In genomic region chr7:117664047-117664446, GRCh38 we compare ENCODE assay signal across 22 cellular contexts.
DNase-seq lines count a peak whose midpoint lies in the region; ATAC-seq and TF ChIP-seq lines count a peak whose summit lies in the region.
"Had no signal": no experiment of that assay in that cellular context is flagged by ENCODE, and none has a peak within 500 bp of the region (broad histone marks: within the 10 kb centered on the region; RNA-seq: fewer than 3 reads in every experiment).

No MANE protein-coding gene starts in this region.

- POLR2A ChIA-PET in Caco-2 (lab: Charles Lee), result no interaction called here
- POLR2A ChIA-PET in IMR-90 (lab: Charles Lee; ENCODE audit: unreplicated experiment), result no interaction called here

- H2BK120ac ChIP-seq in IMR-90 (ENCODE audit: low read depth, low read length), result peak overlapping the region; percentile 97; the same call in 1 of the 2 replicates

- BruUV-seq in Caco-2 (replicated peaks; lab: Mats Ljungman, UMichigan) (no TSS peak), IMR-90 (replicated peaks; lab: Mats Ljungman, UMichigan) (no TSS peak)

- no peak overlapping the region for H3K4me3 Mint-ChIP-seq in Caco-2 (ENCODE audit: unreplicated experiment)
- H3K4me3 Mint-ChIP-seq in type B pancreatic cell, result no peak overlapping the region
- H3K4me3 Mint-ChIP-seq: CD14-positive monocyte; CD4-positive, alpha-beta T cell; CD8-positive, alpha-beta memory T cell; GM23338; H9; HFFc6 had no signal

- peak overlapping the region; percentile 36; the same call in 1 of the 2 replicates for H4K5ac ChIP-seq in IMR-90 (ENCODE audit: low read depth, low read length)

- H3K4me2 ChIP-seq in IMR-90 (ENCODE audit: low read depth, low read length), result no peak overlapping the region
- H3K4me2 ChIP-seq: A549; BLaER1 treated with 17β-estradiol and CSF1 and Interleukin-3, amounts not matched to agents 10 nM and 100 nM; GM23338 had no signal

- H3K23ac ChIP-seq in IMR-90 (ENCODE audit: low read depth, low read length), result no peak overlapping the region

- H3K4me1 ChIP-seq in Caco-2 (peaks cover 62% of the 10 kb centered on the region), IMR-90 (ENCODE audit: control insufficient read depth, insufficient read depth, low read length) (peaks cover 19% of the 10 kb centered on the region)
- H3K4me1 ChIP-seq: BE2C; BLaER1 treated with 17β-estradiol and CSF1 and Interleukin-3, amounts not matched to agents 10 nM and 100 nM had no signal

- H3K27ac ChIP-seq in IMR-90 (ENCODE audit: insufficient read depth, low read length) (no peak overlapping the region), VCaP (peak overlapping the region; percentile 77; the same call in 1 of the 2 replicates)
- H3K27ac ChIP-seq: BLaER1 treated with 17β-estradiol and CSF1 and Interleukin-3, amounts not matched to agents 10 nM and 100 nM had no signal

- H3K56ac ChIP-seq in IMR-90 (ENCODE audit: extremely low read depth, insufficient read depth, low read length), result no peak overlapping the region

- H3K9me1 ChIP-seq in IMR-90 (ENCODE audit: insufficient read depth, low read length), result peaks cover 7% of the 10 kb centered on the region

- H3K36me3 ChIP-seq in Caco-2 (ENCODE audit: control insufficient read depth, insufficient read depth, low read length) (peaks cover 7% of the 10 kb centered on the region), IMR-90 (ENCODE audit: control insufficient read depth, insufficient read depth, low read length) (no peaks in the 10 kb centered on the region)
- H3K36me3 ChIP-seq: BE2C; BLaER1 treated with 17β-estradiol and CSF1 and Interleukin-3, amounts not matched to agents 10 nM and 100 nM had no signal

- H3K9me3 ChIP-seq in Caco-2 (no peaks in the 10 kb centered on the region), IMR-90 (ENCODE audit: control insufficient read depth, insufficient read depth, low read length) (no peaks in the 10 kb centered on the region)
- H3K9me3 ChIP-seq: A549; BE2C; BLaER1 treated with 17β-estradiol and CSF1 and Interleukin-3, amounts not matched to agents 10 nM and 100 nM had no signal

- H2BK15ac ChIP-seq in IMR-90 (ENCODE audit: low read depth, low read length), result no peak overlapping the region; the same call in 2 of the 3 replicates

- H3K27me3 ChIP-seq in Caco-2 (replicated peaks; ENCODE audit: control insufficient read depth, insufficient read depth, low read length), result no peaks in the 10 kb centered on the region
- H3K27me3 ChIP-seq in IMR-90 (ENCODE audit: control insufficient read depth, insufficient read depth, low read length), result no peaks in the 10 kb centered on the region
- H3K27me3 ChIP-seq: BE2C; BLaER1 treated with 17β-estradiol and CSF1 and Interleukin-3, amounts not matched to agents 10 nM and 100 nM had no signal

- dilution Hi-C loops in IMR-90 (cut with HindIII; ENCODE audit: low sequenced_read_pairs, unreplicated experiment), result no loop called here

- peaks cover 47% of the 10 kb centered on the region for H3K4me1 Mint-ChIP-seq in Caco-2 (ENCODE audit: low read depth, unreplicated experiment)
- H3K4me1 Mint-ChIP-seq in type B pancreatic cell (ENCODE audit: unreplicated experiment), result peaks cover 17% of the 10 kb centered on the region
- H3K4me1 Mint-ChIP-seq: CD14-positive monocyte; CD8-positive, alpha-beta memory T cell; GM23338; H9 had no signal

- H2AK5ac ChIP-seq in IMR-90 (ENCODE audit: low read depth, low read length), result no peak overlapping the region

- no peak for TF ChIP-seq CTCF in Caco-2 (IDR thresholded peaks at IDR 0.05; ENCODE audit: insufficient read depth in 1 of 2, low read depth in 1 of 2, low read length in 1 of 2, severe bottlenecking in 1 of 2, unreplicated experiment in 1 of 2)
- TF ChIP-seq CTCF in IMR-90 (conservative IDR thresholded peaks at IDR 0.05; ENCODE audit: low read depth, low read length), result no peak
- no peak for TF ChIP-seq CTCF in VCaP (conservative IDR thresholded peaks at IDR 0.05)
- TF ChIP-seq CTCF in type B pancreatic cell (conservative IDR thresholded peaks at IDR 0.05), result no peak

- CTCF ChIA-PET in Caco-2 (lab: Charles Lee) (no interaction called here), IMR-90 (lab: Yijun Ruan, JAX) (no interaction called here)

- peak overlapping the region; percentile 33; the same call in 1 of the 2 replicates for H3K18ac ChIP-seq in IMR-90 (ENCODE audit: low read depth, low read length)

- in situ Hi-C loops in IMR-90 (cut with MboI; ENCODE audit: low sequenced_read_pairs), result no loop called here

- H3K36me3 Mint-ChIP-seq in Caco-2 (ENCODE audit: insufficient read depth, unreplicated experiment) (peaks cover 68% of the 10 kb centered on the region), type B pancreatic cell (no peaks in the 10 kb centered on the region)
- H3K36me3 Mint-ChIP-seq: CD14-positive monocyte; CD8-positive, alpha-beta memory T cell had no signal

- H2AK9ac ChIP-seq in IMR-90 (replicated peaks; ENCODE audit: low read depth, low read length, poor library complexity), result no peak overlapping the region

- H2AFZ ChIP-seq in IMR-90 (replicated peaks; ENCODE audit: low read length, poor library complexity), result no peak overlapping the region
- H2AFZ ChIP-seq: GM23338 had no signal

- TF ChIP-seq POLR2A in IMR-90 (IDR thresholded peaks at IDR 0.05; ENCODE audit: low read depth, low read length), result no peak

- no peaks in the 10 kb centered on the region for H4K20me1 ChIP-seq in IMR-90 (ENCODE audit: insufficient read depth, low read length)
- H4K20me1 ChIP-seq: BLaER1 treated with 17β-estradiol and CSF1 and Interleukin-3, amounts not matched to agents 10 nM and 100 nM had no signal

- no peak overlapping the region for H2BK5ac ChIP-seq in IMR-90 (ENCODE audit: low read depth, low read length, poor library complexity, severe bottlenecking)

- DNase-seq in Caco-2, result no peak
- no peak for DNase-seq in IMR-90
- no peak for DNase-seq in type B pancreatic cell (ENCODE audit: extremely low spot score, unreplicated experiment)
- DNase-seq: 8988T; ACHN; AML-193; BE2C; Calu3; CD4-positive, alpha-beta T cell; CD8-positive, alpha-beta memory T cell; DND-41; H9; HFFc6 had no signal

- H3K4me3 ChIP-seq in Caco-2 (ENCODE audit: low read depth, low read length) (no peak overlapping the region), IMR-90 (ENCODE audit: insufficient read depth, low read depth, low read length) (no peak overlapping the region)
- H3K4me3 ChIP-seq: A549; BLaER1 treated with 17β-estradiol and CSF1 and Interleukin-3, amounts not matched to agents 10 nM and 100 nM; GM23338 had no signal

- intact Hi-C loops in Caco-2 (cut with micrococcal nuclease; ENCODE audit: unreplicated experiment) (loop anchor here (10.0 kb wide), 1 partner anchor 1689 kb away; no protein-coding TSS in a partner anchor), IMR-90 (cut with micrococcal nuclease) (no loop called here)

- H3K9ac ChIP-seq in IMR-90 (ENCODE audit: low read depth, low read length), result no peak overlapping the region
- H3K9ac ChIP-seq: BLaER1 treated with 17β-estradiol and CSF1 and Interleukin-3, amounts not matched to agents 10 nM and 100 nM had no signal

- no peak for TF ChIP-seq RAD21 in IMR-90 (IDR thresholded peaks at IDR 0.05; ENCODE audit: low read length)

- H4K91ac ChIP-seq in IMR-90 (ENCODE audit: insufficient read depth, low read depth, low read length), result no peak overlapping the region

- no peaks in the 10 kb centered on the region for H3K79me1 ChIP-seq in IMR-90 (ENCODE audit: low read depth in 1 of 2, low read length in 2 of 2)

- peak overlapping the region; percentile 54 for H3K27ac Mint-ChIP-seq in Caco-2 (ENCODE audit: unreplicated experiment)
- peak overlapping the region; percentile 17 for H3K27ac Mint-ChIP-seq in type B pancreatic cell
- H3K27ac Mint-ChIP-seq: CD14-positive monocyte; CD4-positive, alpha-beta T cell; CD8-positive, alpha-beta memory T cell; GM23338; H9; HFFc6 had no signal

- H3K9me3 Mint-ChIP-seq in Caco-2 (ENCODE audit: unreplicated experiment) (peaks cover 8% of the 10 kb centered on the region), type B pancreatic cell (peaks cover 8% of the 10 kb centered on the region)
- H3K9me3 Mint-ChIP-seq: GM23338, H9 had no signal

- WGBS in IMR-90 (ENCODE audit: extremely low coverage in 2 of 2, insufficient read length in 1 of 2), 2 experiments, result no CpG with 5 or more reads among the region's 3 CpGs

- H4K8ac ChIP-seq in IMR-90 (ENCODE audit: low read depth in 2 of 2, low read length in 2 of 2), result 0 out of 4 replicates have a peak overlapping the region, but pooled peaks of 1 of the 2 experiments have one; percentile 22

- H3K14ac ChIP-seq in IMR-90 (replicated peaks; ENCODE audit: low read depth, low read length), result no peak overlapping the region

- H3K27me3 Mint-ChIP-seq in Caco-2 (ENCODE audit: insufficient read depth, unreplicated experiment) (no peaks in the 10 kb centered on the region), type B pancreatic cell (no peaks in the 10 kb centered on the region)
- H3K27me3 Mint-ChIP-seq: CD4-positive, alpha-beta T cell; CD8-positive, alpha-beta memory T cell had no signal

- H3K4ac ChIP-seq in IMR-90 (ENCODE audit: low read depth, low read length), result no peak overlapping the region

- peak overlapping the region; percentile 51; the same call in 1 of the 2 replicates for H2BK20ac ChIP-seq in IMR-90 (ENCODE audit: low read depth, low read length)

- ATAC-seq in IMR-90 (ENCODE audit: low read depth) (no peak), HG02981 (IDR thresholded peaks at IDR 0.05; ENCODE audit: unreplicated experiment) (no peak), GM18498 (IDR thresholded peaks at IDR 0.05; ENCODE audit: unreplicated experiment) (no peak), GM21737 (IDR thresholded peaks at IDR 0.05; ENCODE audit: unreplicated experiment) (no peak)
- ATAC-seq: A549, GM23338, HCT116 had no signal

TF ChIP-seq in IMR-90, 13 proteins besides CTCF, POLR2A, EP300 and RAD21 (continues in another document):
- no peak for TF ChIP-seq SMC3 (IDR thresholded peaks at IDR 0.05; ENCODE audit: low read depth, low read length)
- no peak for TF ChIP-seq RFX5 (IDR thresholded peaks at IDR 0.05; ENCODE audit: low read depth, low read length)
- TF ChIP-seq RCOR1 (IDR thresholded peaks at IDR 0.05; ENCODE audit: insufficient replicate concordance, low read length), result no peak
- no peak for TF ChIP-seq ELK1 (IDR thresholded peaks at IDR 0.05; ENCODE audit: borderline replicate concordance, low read depth, low read length)
- no peak for TF ChIP-seq NFE2L2 (IDR thresholded peaks at IDR 0.05; ENCODE audit: low read depth, low read length)
- no peak for TF ChIP-seq MAFK (IDR thresholded peaks at IDR 0.05; ENCODE audit: low read depth, low read length)
